Comparison of ENCODE assay signal across 8 cellular contexts in the genomic region with DNA sequence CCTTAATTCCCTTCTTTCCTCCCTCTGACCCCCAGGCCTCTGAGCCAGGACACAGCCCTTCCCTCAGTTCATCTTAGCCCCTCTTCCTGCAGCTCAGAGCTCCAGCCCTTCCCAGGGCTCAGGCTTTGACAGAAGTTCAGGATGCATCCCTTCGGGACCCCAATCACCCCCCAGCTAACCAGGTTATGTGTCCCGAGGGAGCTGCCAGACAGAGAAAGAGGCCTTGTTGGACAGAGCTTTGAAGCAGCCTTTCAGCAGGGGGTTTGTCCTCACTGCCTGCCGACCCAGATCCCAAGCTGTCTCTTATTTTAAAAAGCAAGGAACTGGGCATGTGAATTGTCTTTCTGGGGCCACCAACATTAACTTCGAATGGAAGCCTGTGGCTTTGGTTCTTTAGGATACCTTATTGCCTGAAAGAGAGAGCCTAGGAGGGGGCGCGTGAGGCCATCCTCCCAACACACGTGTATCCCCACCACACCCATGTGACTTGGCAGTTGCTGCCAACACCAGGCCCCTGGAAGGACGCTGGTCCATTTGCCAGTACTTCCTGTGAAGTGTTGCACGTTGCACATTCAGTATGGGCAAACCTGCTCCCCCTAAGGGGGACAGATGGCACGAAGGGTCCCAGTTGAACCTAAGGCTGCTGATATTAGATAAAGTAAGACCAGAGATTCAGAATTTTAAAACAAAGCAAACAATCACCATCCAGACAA. TPM values are rescaled to one million over a fixed set of nuclear protein-coding genes. Genes with fewer than 3 reads are reported as not detected.
DNase-seq lines count a peak whose midpoint lies in the region; ATAC-seq and TF ChIP-seq lines count a peak whose summit lies in the region.

No MANE protein-coding gene starts in this region.

- H3K36me3 Mint-ChIP-seq in activated CD8-positive, alpha-beta memory T cell treated with anti-CD3 and anti-CD28 coated beads, Interleukin-2, amount 10 ng/mL, durations not matched to agents 7 days and 5 days, result no peaks in the 10 kb centered on the region

- DNase-seq in activated CD8-positive, alpha-beta memory T cell treated with anti-CD3 and anti-CD28 coated beads for 24 hours, result peak; percentile 54
- DNase-seq in activated CD8-positive, alpha-beta memory T cell treated with anti-CD3 and anti-CD28 coated beads, Interleukin-2, amount 10 ng/mL, durations not matched to agents 7 days and 5 days, result no peak
- DNase-seq in OCI-M1 (lab: John Stamatoyannopoulos, UW) (peak; percentile 19), erythroblast (lab: John Stamatoyannopoulos, UW) (peak; percentile 72 to 75), skeletal muscle cell (ENCODE audit: low read depth) (no peak), NCI-H1105 (lab: John Stamatoyannopoulos, UW) (no peak), germinal center (ENCODE audit: low spot score) (no peak)

- peaks cover 27% of the 10 kb centered on the region for H3K27me3 Mint-ChIP-seq in activated CD8-positive, alpha-beta memory T cell treated with anti-CD3 and anti-CD28 coated beads, Interleukin-2, amount 10 ng/mL, durations not matched to agents 7 days and 5 days

- peaks cover 7% of the 10 kb centered on the region for H3K4me1 Mint-ChIP-seq in activated CD8-positive, alpha-beta memory T cell treated with anti-CD3 and anti-CD28 coated beads, Interleukin-2, amount 10 ng/mL, durations not matched to agents 7 days and 5 days

- no peaks in the 10 kb centered on the region for H3K9me3 Mint-ChIP-seq in activated CD8-positive, alpha-beta memory T cell treated with anti-CD3 and anti-CD28 coated beads, Interleukin-2, amount 10 ng/mL, durations not matched to agents 7 days and 5 days (ENCODE audit: low read depth)

- no peak overlapping the region for H3K27ac Mint-ChIP-seq in activated CD8-positive, alpha-beta memory T cell treated with anti-CD3 and anti-CD28 coated beads, Interleukin-2, amount 10 ng/mL, durations not matched to agents 7 days and 5 days

- H3K4me3 ChIP-seq in skeletal muscle cell (ENCODE audit: low read depth, low read length), result peak overlapping the region; percentile 79

- no peak for TF ChIP-seq POLR2A in erythroblast (IDR thresholded peaks at IDR 0.05; ENCODE audit: low read length)

- H3K4me3 Mint-ChIP-seq in activated CD8-positive, alpha-beta memory T cell treated with anti-CD3 and anti-CD28 coated beads, Interleukin-2, amount 10 ng/mL, durations not matched to agents 7 days and 5 days, result no peak overlapping the region

- CTCF ChIA-PET in activated CD8-positive, alpha-beta memory T cell treated with anti-CD3 and anti-CD28 coated beads, Interleukin-2, amount 10 ng/mL, durations not matched to agents 7 days and 5 days (lab: Charles Lee), result interaction anchor here (0.8 to 3.7 kb wide), 4 partner anchors 26 to 91 kb away, joined by 3 to 16 read pairs (median 5); no protein-coding TSS in a partner anchor

- ATAC-seq in activated CD8-positive, alpha-beta memory T cell treated with anti-CD3 and anti-CD28 coated beads, Interleukin-2, amount 10 ng/mL, durations not matched to agents 7 days and 5 days, result no peak
- no peak for ATAC-seq in HG02852 (IDR thresholded peaks at IDR 0.05; ENCODE audit: unreplicated experiment)

RNA-seq across cellular contexts. Expression of a gene that starts 0.9 kb away (rescaled TPM):
- total RNA-seq in activated CD8-positive, alpha-beta memory T cell treated with anti-CD3 and anti-CD28 coated beads, Interleukin-2, amount 10 ng/mL, durations not matched to agents 7 days and 5 days, result 1 to 10 TPM; 4.4 to 5.8 TPM

RNA-seq across cellular contexts. Expression of a gene that starts 17.0 kb away (rescaled TPM):
- total RNA-seq in activated CD8-positive, alpha-beta memory T cell treated with anti-CD3 and anti-CD28 coated beads, Interleukin-2, amount 10 ng/mL, durations not matched to agents 7 days and 5 days, result not detected

RNA-seq across cellular contexts. Expression of a gene that starts 37.6 kb away (rescaled TPM):
- total RNA-seq in activated CD8-positive, alpha-beta memory T cell treated with anti-CD3 and anti-CD28 coated beads, Interleukin-2, amount 10 ng/mL, durations not matched to agents 7 days and 5 days, result not detected

RNA-seq across cellular contexts. Expression of a gene that starts 53.5 kb away (rescaled TPM):
- total RNA-seq in activated CD8-positive, alpha-beta memory T cell treated with anti-CD3 and anti-CD28 coated beads, Interleukin-2, amount 10 ng/mL, durations not matched to agents 7 days and 5 days, result 10 to 100 TPM; 28.2 to 39.0 TPM

Comparison
In these comparisons a context has a peak if more than half of its experiments do, and no peak if none do; other contexts are left out.
1. DNase-seq: peak in activated CD8-positive, alpha-beta memory T cell treated with anti-CD3 and anti-CD28 coated beads for 24 hours (single experiment), OCI-M1 (single experiment) and erythroblast (2 of 2); none in activated CD8-positive, alpha-beta memory T cell treated with anti-CD3 and anti-CD28 coated beads, Interleukin-2, amount 10 ng/mL, durations not matched to agents 7 days and 5 days (single experiment), skeletal muscle cell (single experiment), NCI-H1105 (single experiment) and germinal center (single experiment).